In genomic region chr14:92714739-92715307, GRCh38 we compare ENCODE assay signal across 8 cellular contexts. TPM values are rescaled to one million over a fixed set of nuclear protein-coding genes. Genes with fewer than 3 reads are reported as not detected.
DNase-seq lines count a peak whose midpoint lies in the region; TF ChIP-seq lines count a peak whose summit lies in the region.
"Not testable (repeated sequence)": the region's sequence is repeated elsewhere in the genome, so short reads cannot be mapped to it uniquely, and the experiment has no call there.

No MANE protein-coding gene starts in this region.

- H3K9me2 ChIP-seq in hepatocyte (replicated peaks; ENCODE audit: insufficient read depth), result not testable (repeated sequence)

- not testable (repeated sequence) for TF ChIP-seq EP300 in Ishikawa (IDR thresholded peaks at IDR 0.05; ENCODE audit: borderline replicate concordance); transverse colon (IDR thresholded peaks at IDR 0.05; ENCODE audit: low read depth)

- TF ChIP-seq RAD21 in Ishikawa (IDR thresholded peaks at IDR 0.05; ENCODE audit: low read depth), result peak; percentile 85

- intact Hi-C loops in breast epithelium (cut with DNase I; ENCODE audit: low total_unique reads); transverse colon (cut with DNase I; ENCODE audit: low total_unique reads): not testable (repeated sequence)

- H3K27me3 Mint-ChIP-seq in activated CD4-positive, alpha-beta T cell treated with anti-CD3 and anti-CD28 coated beads, Interleukin-2, amount 10 ng/mL, durations not matched to agents 7 days and 5 days, result not testable (repeated sequence)

- not testable (repeated sequence) for H3K9me3 ChIP-seq in breast epithelium; hepatocyte (ENCODE audit: low read depth); transverse colon

- not testable (repeated sequence) for H3K27ac ChIP-seq in breast epithelium, hepatocyte, transverse colon

- in situ Hi-C loops in transverse colon (cut with MboI; ENCODE audit: low pct_ligation_motif_present in 1 of 4, low pct_unique_long_range_greater_than_20kb in 1 of 4, low sequenced_read_pairs in 3 of 4), result loop anchor here in 3 of 4 donors (5.0 kb wide), 1 partner anchor 67 kb away; no protein-coding TSS in a partner anchor

- not testable (repeated sequence) for TF ChIP-seq POLR2A in breast epithelium (IDR thresholded peaks at IDR 0.05); transverse colon (IDR thresholded peaks at IDR 0.05)

- H3K4me1 ChIP-seq in breast epithelium; hepatocyte (ENCODE audit: insufficient read depth): not testable (repeated sequence)
- peaks cover 0 to 12% (median 5%) of the 10 kb centered on the region in 4 donors for H3K4me1 ChIP-seq in transverse colon

- H3K36me3 ChIP-seq in breast epithelium; hepatocyte (replicated peaks; ENCODE audit: insufficient read depth, low read depth); transverse colon: not testable (repeated sequence)

- DNase-seq in GDM1 (lab: John Stamatoyannopoulos, UW) (peak; percentile 55), NOMO-1 (lab: John Stamatoyannopoulos, UW; ENCODE audit: unreplicated experiment in 2 of 2) (peak; percentile 44 to 45), breast epithelium (ENCODE audit: low spot score in 2 of 2) (peak; percentile 50 to 73), hepatocyte (ENCODE audit: low spot score) (peak; percentile 71), transverse colon (peak; percentile 87)
- DNase-seq in activated CD4-positive, alpha-beta T cell treated with anti-CD3 and anti-CD28 coated beads, Interleukin-2, amount 10 ng/mL, durations not matched to agents 7 days and 5 days, result peak; percentile 88
- DNase-seq in retinal pigment epithelial cell (ENCODE audit: low read depth), result not testable (repeated sequence)

- not testable (repeated sequence) for H3K79me2 ChIP-seq in hepatocyte

- H3K4me1 Mint-ChIP-seq in activated CD4-positive, alpha-beta T cell treated with anti-CD3 and anti-CD28 coated beads, Interleukin-2, amount 10 ng/mL, durations not matched to agents 7 days and 5 days, result not testable (repeated sequence)

- H3K4me2 ChIP-seq in hepatocyte, result not testable (repeated sequence)

- POLR2A ChIA-PET in activated CD4-positive, alpha-beta T cell treated with anti-CD3 and anti-CD28 coated beads, Interleukin-2, amount 10 ng/mL, durations not matched to agents 7 days and 5 days (lab: Charles Lee), result not testable (repeated sequence)

- not testable (repeated sequence) for H2AFZ ChIP-seq in hepatocyte

- H3K27ac Mint-ChIP-seq in activated CD4-positive, alpha-beta T cell treated with anti-CD3 and anti-CD28 coated beads, Interleukin-2, amount 10 ng/mL, durations not matched to agents 7 days and 5 days, result not testable (repeated sequence)

- H3K36me3 Mint-ChIP-seq in activated CD4-positive, alpha-beta T cell treated with anti-CD3 and anti-CD28 coated beads, Interleukin-2, amount 10 ng/mL, durations not matched to agents 7 days and 5 days (ENCODE audit: low read depth), result not testable (repeated sequence)

- not testable (repeated sequence) for H3K4me3 ChIP-seq in breast epithelium; hepatocyte; retinal pigment epithelial cell (ENCODE audit: low read length); transverse colon

- peak; percentile 25 to 75 (median 47) for TF ChIP-seq CTCF in breast epithelium (IDR thresholded peaks at IDR 0.05)
- peak; percentile 63 for TF ChIP-seq CTCF in hepatocyte (IDR thresholded peaks at IDR 0.05; ENCODE audit: poor library complexity)
- TF ChIP-seq CTCF in retinal pigment epithelial cell (conservative IDR thresholded peaks at IDR 0.05; ENCODE audit: low read depth, low read length), result peak; percentile 87
- TF ChIP-seq CTCF in transverse colon (IDR thresholded peaks at IDR 0.05), result peak; percentile 73 to 90 (median 81)

- CTCF ChIA-PET in activated CD4-positive, alpha-beta T cell treated with anti-CD3 and anti-CD28 coated beads, Interleukin-2, amount 10 ng/mL, durations not matched to agents 7 days and 5 days (lab: Charles Lee), result interaction anchor here (0.6 to 1.5 kb wide), 12 partner anchors 11 to 433 kb away, joined by 3 to 8 read pairs (median 4); no protein-coding TSS in a partner anchor

- not testable (repeated sequence) for H4K20me1 ChIP-seq in hepatocyte (ENCODE audit: insufficient read depth, poor library complexity, severe bottlenecking)

- WGBS in hepatocyte (ENCODE audit: low lambda C conversion rate, missing lambda C conversion rate), result 80% methylated on average over 7 of the region's 7 CpGs
- WGBS in transverse colon (ENCODE audit: low coverage in 1 of 2), 2 donors, result 79 to 80% methylated on average over 5 to 7 of the region's 7 CpGs

- H3K9me3 Mint-ChIP-seq in activated CD4-positive, alpha-beta T cell treated with anti-CD3 and anti-CD28 coated beads, Interleukin-2, amount 10 ng/mL, durations not matched to agents 7 days and 5 days, result not testable (repeated sequence)

- not testable (repeated sequence) for H3K27me3 ChIP-seq in breast epithelium, hepatocyte, transverse colon

- not testable (repeated sequence) for H3K4me3 Mint-ChIP-seq in activated CD4-positive, alpha-beta T cell treated with anti-CD3 and anti-CD28 coated beads, Interleukin-2, amount 10 ng/mL, durations not matched to agents 7 days and 5 days

RNA-seq across cellular contexts. Expression of gene LGMN, which starts 33.6 kb away (rescaled TPM):
- total RNA-seq in activated CD4-positive, alpha-beta T cell treated with anti-CD3 and anti-CD28 coated beads, Interleukin-2, amount 10 ng/mL, durations not matched to agents 7 days and 5 days, result 1 to 10 TPM; 4.7 to 4.8 TPM
- total RNA-seq in breast epithelium, result 100 to 1,000 TPM in 2 of 3 donors, 10 to 100 TPM in 1; 70.8 to 193 (median 122) TPM
- 125 and 130 TPM in 2 replicates for total RNA-seq in hepatocyte
- 139 and 169 TPM in 2 replicates for polyA plus RNA-seq in hepatocyte
- 100 to 1,000 TPM in 1 of 4 donors, 10 to 100 TPM in 3; 26.5 to 103 (median 57.2) TPM for total RNA-seq in transverse colon

Comparison
In these comparisons a context has a peak if more than half of its experiments do, and no peak if none do; other contexts are left out.
1. RNA of gene LGMN, which starts 33.6 kb away (total RNA-seq): 125 to 130 TPM in hepatocyte, 70.8 to 193 TPM in breast epithelium and 26.5 to 103 TPM in transverse colon; 4.7 to 4.8 TPM in activated CD4-positive, alpha-beta T cell treated with anti-CD3 and anti-CD28 coated beads, Interleukin-2, amount 10 ng/mL, durations not matched to agents 7 days and 5 days; every median in the first group is over 4 times any median in the second.
2. Peak in every context shown above with its lines, with median percentiles within 50 percentile points of each other: CTCF ChIP-seq.